In genomic region chrX:40148189-40148438, GRCh38 we compare ENCODE assay signal across 1 cellular context.
TF ChIP-seq lines count a peak whose summit lies in the region.

No MANE protein-coding gene starts in this region.

TF ChIP-seq in GM23338, 12 proteins besides CTCF, POLR2A, EP300 and RAD21 (continued from another document):
- TF ChIP-seq ZNF331 (CRISPR knock-in tag; IDR thresholded peaks at IDR 0.05; ENCODE audit: low read depth): no peak
- no peak for TF ChIP-seq ZNF462 (CRISPR knock-in tag; IDR thresholded peaks at IDR 0.05)
- TF ChIP-seq REST (IDR thresholded peaks at IDR 0.05; ENCODE audit: unreplicated experiment): no peak
